Comparison of ENCODE assay signal across 1 cellular context in the genomic region with DNA sequence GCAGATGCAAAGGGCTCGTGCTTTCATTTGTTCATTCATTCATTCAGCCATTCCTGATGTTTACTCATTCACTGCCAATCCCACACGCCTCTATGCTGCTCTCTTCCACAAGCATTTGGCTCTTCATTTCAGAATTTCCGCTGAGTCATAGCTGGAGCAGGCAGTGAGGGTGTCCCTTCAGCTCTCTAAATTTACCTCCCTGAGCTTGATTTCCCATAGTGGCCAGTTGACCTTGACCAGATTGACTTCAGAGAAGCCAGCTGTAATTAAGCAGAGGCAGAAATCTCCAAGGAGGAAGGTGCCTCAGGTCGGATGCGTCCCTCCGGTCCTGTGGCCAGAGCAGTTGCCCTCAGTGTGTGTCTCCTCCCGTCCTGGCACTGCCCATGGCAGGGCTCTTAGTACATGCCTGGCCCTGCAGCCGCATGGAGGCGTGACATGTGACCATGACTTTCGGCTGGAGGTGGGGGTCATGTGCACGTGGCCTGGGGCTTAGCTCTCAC.
TF ChIP-seq lines count a peak whose summit lies in the region.

No MANE protein-coding gene starts in this region.

TF ChIP-seq in H1, 55 proteins besides CTCF, POLR2A, EP300 and RAD21:
- TF ChIP-seq MAFK (IDR thresholded peaks at IDR 0.05; ENCODE audit: low read depth, low read length) (peak; percentile 55; the same call in 1 of the 2 replicates), BACH1 (IDR thresholded peaks at IDR 0.05; ENCODE audit: low read length) (peak; percentile 77), EGR1 (IDR thresholded peaks at IDR 0.05; ENCODE audit: borderline replicate concordance, low read depth, low read length) (no peak), KDM4A (IDR thresholded peaks at IDR 0.05; ENCODE audit: low read depth, low read length, severe bottlenecking) (no peak)
TF ChIP-seq in H1: peak in this region for 2.
